In the genomic region with DNA sequence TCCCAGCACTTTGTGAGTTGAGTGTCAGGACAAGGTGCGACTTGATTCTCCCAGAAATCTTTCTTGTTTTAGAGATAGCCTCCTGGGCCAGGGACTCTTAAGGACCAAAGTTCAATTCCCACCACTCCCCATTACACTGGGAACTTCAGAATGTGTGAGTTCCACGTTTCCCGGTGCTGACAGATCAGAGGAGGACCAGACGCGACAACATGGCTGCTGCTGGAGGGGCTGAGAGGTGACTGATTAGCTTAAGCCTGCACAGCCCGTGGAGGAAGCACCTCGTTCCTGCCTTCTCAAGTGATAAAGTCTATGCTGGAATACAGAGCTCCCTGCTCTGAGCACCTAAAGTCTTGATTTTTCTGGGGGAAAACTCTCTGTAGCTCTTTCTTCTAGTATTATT, we compare ENCODE assay signal across 1 cellular context.
TF ChIP-seq lines count a peak whose summit lies in the region.

No MANE protein-coding gene starts in this region.

TF ChIP-seq in GM23338, 12 proteins besides CTCF, POLR2A, EP300 and RAD21 (continued from another document):
- TF ChIP-seq, protein P1, sequence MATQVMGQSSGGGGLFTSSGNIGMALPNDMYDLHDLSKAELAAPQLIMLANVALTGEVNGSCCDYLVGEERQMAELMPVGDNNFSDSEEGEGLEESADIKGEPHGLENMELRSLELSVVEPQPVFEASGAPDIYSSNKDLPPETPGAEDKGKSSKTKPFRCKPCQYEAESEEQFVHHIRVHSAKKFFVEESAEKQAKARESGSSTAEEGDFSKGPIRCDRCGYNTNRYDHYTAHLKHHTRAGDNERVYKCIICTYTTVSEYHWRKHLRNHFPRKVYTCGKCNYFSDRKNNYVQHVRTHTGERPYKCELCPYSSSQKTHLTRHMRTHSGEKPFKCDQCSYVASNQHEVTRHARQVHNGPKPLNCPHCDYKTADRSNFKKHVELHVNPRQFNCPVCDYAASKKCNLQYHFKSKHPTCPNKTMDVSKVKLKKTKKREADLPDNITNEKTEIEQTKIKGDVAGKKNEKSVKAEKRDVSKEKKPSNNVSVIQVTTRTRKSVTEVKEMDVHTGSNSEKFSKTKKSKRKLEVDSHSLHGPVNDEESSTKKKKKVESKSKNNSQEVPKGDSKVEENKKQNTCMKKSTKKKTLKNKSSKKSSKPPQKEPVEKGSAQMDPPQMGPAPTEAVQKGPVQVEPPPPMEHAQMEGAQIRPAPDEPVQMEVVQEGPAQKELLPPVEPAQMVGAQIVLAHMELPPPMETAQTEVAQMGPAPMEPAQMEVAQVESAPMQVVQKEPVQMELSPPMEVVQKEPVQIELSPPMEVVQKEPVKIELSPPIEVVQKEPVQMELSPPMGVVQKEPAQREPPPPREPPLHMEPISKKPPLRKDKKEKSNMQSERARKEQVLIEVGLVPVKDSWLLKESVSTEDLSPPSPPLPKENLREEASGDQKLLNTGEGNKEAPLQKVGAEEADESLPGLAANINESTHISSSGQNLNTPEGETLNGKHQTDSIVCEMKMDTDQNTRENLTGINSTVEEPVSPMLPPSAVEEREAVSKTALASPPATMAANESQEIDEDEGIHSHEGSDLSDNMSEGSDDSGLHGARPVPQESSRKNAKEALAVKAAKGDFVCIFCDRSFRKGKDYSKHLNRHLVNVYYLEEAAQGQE (IDR thresholded peaks at IDR 0.05; ENCODE audit: unreplicated experiment): no peak
- no peak for TF ChIP-seq POLR2AphosphoS5 (IDR thresholded peaks at IDR 0.05; ENCODE audit: low read depth)
- TF ChIP-seq ZNF114 (CRISPR knock-in tag; IDR thresholded peaks at IDR 0.05): no peak
- TF ChIP-seq, protein P2, sequence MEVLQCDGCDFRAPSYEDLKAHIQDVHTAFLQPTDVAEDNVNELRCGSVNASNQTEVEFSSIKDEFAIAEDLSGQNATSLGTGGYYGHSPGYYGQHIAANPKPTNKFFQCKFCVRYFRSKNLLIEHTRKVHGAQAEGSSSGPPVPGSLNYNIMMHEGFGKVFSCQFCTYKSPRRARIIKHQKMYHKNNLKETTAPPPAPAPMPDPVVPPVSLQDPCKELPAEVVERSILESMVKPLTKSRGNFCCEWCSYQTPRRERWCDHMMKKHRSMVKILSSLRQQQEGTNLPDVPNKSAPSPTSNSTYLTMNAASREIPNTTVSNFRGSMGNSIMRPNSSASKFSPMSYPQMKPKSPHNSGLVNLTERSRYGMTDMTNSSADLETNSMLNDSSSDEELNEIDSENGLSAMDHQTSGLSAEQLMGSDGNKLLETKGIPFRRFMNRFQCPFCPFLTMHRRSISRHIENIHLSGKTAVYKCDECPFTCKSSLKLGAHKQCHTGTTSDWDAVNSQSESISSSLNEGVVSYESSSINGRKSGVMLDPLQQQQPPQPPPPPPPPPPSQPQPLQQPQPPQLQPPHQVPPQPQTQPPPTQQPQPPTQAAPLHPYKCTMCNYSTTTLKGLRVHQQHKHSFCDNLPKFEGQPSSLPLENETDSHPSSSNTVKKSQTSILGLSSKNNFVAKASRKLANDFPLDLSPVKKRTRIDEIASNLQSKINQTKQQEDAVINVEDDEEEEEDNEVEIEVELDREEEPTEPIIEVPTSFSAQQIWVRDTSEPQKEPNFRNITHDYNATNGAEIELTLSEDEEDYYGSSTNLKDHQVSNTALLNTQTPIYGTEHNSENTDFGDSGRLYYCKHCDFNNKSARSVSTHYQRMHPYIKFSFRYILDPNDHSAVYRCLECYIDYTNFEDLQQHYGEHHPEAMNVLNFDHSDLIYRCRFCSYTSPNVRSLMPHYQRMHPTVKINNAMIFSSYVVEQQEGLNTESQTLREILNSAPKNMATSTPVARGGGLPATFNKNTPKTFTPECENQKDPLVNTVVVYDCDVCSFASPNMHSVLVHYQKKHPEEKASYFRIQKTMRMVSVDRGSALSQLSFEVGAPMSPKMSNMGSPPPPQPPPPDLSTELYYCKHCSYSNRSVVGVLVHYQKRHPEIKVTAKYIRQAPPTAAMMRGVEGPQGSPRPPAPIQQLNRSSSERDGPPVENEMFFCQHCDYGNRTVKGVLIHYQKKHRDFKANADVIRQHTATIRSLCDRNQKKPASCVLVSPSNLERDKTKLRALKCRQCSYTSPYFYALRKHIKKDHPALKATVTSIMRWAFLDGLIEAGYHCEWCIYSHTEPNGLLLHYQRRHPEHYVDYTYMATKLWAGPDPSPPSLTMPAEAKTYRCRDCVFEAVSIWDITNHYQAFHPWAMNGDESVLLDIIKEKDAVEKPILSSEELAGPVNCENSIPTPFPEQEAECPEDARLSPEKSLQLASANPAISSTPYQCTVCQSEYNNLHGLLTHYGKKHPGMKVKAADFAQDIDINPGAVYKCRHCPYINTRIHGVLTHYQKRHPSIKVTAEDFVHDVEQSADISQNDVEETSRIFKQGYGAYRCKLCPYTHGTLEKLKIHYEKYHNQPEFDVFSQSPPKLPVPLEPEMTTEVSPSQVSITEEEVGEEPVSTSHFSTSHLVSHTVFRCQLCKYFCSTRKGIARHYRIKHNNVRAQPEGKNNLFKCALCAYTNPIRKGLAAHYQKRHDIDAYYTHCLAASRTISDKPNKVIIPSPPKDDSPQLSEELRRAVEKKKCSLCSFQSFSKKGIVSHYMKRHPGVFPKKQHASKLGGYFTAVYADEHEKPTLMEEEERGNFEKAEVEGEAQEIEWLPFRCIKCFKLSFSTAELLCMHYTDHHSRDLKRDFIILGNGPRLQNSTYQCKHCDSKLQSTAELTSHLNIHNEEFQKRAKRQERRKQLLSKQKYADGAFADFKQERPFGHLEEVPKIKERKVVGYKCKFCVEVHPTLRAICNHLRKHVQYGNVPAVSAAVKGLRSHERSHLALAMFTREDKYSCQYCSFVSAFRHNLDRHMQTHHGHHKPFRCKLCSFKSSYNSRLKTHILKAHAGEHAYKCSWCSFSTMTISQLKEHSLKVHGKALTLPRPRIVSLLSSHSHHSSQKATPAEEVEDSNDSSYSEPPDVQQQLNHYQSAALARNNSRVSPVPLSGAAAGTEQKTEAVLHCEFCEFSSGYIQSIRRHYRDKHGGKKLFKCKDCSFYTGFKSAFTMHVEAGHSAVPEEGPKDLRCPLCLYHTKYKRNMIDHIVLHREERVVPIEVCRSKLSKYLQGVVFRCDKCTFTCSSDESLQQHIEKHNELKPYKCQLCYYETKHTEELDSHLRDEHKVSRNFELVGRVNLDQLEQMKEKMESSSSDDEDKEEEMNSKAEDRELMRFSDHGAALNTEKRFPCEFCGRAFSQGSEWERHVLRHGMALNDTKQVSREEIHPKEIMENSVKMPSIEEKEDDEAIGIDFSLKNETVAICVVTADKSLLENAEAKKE (CRISPR knock-in tag; IDR thresholded peaks at IDR 0.05): no peak
- TF ChIP-seq ZNF331 (CRISPR knock-in tag; IDR thresholded peaks at IDR 0.05; ENCODE audit: low read depth): no peak
